Comparison of ENCODE assay signal across 10 cellular contexts in the genomic region with DNA sequence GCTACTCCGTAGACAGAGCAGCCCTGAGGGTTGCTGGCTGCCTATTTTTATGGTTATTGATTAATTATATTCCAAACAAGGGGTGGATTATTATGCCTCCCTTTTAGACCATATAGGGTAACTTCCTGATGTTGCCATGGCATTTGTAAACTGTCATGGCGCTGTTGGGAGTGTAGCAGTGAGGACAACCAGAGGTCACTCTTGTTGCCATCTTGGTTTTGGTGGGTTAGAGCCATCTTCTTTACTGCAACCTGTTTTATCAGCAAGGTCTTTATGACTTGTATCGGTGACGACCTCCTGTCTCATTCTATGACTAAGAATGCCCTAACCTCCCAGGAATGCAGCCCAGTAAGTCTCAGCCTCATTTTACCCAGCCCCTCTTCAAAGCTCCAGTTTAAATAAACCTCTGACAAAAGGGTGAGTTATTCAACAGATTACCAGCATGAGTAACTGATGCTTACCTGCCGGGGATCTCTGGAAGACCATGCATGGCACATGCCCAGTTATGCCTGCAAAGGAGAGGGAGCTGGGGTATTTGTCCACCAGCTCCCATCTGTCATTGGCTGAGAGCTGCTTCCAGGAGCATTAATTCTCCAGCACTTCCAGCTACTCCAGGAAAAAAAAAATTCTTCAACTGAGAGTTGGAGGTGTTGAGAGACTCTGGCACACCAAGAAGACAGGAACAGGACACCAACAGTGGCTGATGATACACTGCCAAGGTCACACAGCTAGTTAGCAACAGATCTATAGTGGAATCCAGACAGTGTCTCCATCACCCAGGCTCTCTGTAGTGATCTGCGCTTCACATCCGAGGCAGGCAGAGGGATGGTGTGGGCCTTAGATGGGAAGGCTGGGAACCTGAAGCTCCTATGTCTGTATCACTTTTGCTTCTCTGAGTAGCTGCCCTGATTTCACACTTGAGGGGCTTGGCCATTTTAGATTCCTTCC. TPM values are rescaled to one million over a fixed set of nuclear protein-coding genes. Genes with fewer than 3 reads are reported as not detected.
DNase-seq lines count a peak whose midpoint lies in the region; ATAC-seq, FAIRE-seq and TF ChIP-seq lines count a peak whose summit lies in the region.
"Had no signal": no experiment of that assay in that cellular context is flagged by ENCODE, and none has a peak within 500 bp of the region (broad histone marks: within the 10 kb centered on the region; RNA-seq: fewer than 3 reads in every experiment).

No MANE protein-coding gene starts in this region.

- TF ChIP-seq POLR2A in GM12891 (IDR thresholded peaks at IDR 0.05; ENCODE audit: low read depth, low read length) = no peak
- no peak for TF ChIP-seq POLR2A in testis (IDR thresholded peaks at IDR 0.05)

- peaks cover 53% of the 10 kb centered on the region for H3K36me3 ChIP-seq in MG63
- no peaks in the 10 kb centered on the region for H3K36me3 ChIP-seq in testis (ENCODE audit: low read depth, missing control alignments)

- no peak for DNase-seq in GM12891 (ENCODE audit: insufficient read length, low spot score)
- DNase-seq in RCC 7860 (ENCODE audit: low spot score) = peak; percentile 90
- DNase-seq in epithelial cell of prostate (ENCODE audit: low read depth, low spot score) = peak; percentile 85
- DNase-seq in non-pigmented ciliary epithelial cell (ENCODE audit: low read depth) = peak; percentile 47
- DNase-seq in MG63 = no peak
- DNase-seq in nephron progenitor cell = no peak
- DNase-seq in testis = no peak
- DNase-seq: NCI-H1048 had no signal

- H3K36me3 Mint-ChIP-seq in nephron progenitor cell (ENCODE audit: low read depth) = no peaks in the 10 kb centered on the region

- ATAC-seq in HG03432 (IDR thresholded peaks at IDR 0.05; ENCODE audit: unreplicated experiment) = no peak

- H3K9me3 Mint-ChIP-seq in nephron progenitor cell = peaks cover 4% of the 10 kb centered on the region

- peak overlapping the region; percentile 97 for H3K27ac ChIP-seq in epithelial cell of prostate
- no peak overlapping the region for H3K27ac ChIP-seq in testis

- H3K4me3 ChIP-seq in MG63 = no peak overlapping the region
- no peak overlapping the region for H3K4me3 ChIP-seq in testis
- H3K4me3 ChIP-seq: ascending aorta had no signal

- H3K9me3 ChIP-seq in MG63 = peaks cover 9% of the 10 kb centered on the region; the same call in 1 of the 2 replicates
- no peaks in the 10 kb centered on the region for H3K9me3 ChIP-seq in testis
- H3K9me3 ChIP-seq: ascending aorta had no signal

- H3K4me1 Mint-ChIP-seq in nephron progenitor cell = no peaks in the 10 kb centered on the region

- H3K27me3 ChIP-seq in MG63 (0 out of 2 replicates have a peak, but pooled peaks cover 3% of the 10 kb centered on the region), testis (no peaks in the 10 kb centered on the region)
- H3K27me3 ChIP-seq: ascending aorta had no signal

- H3K4me3 Mint-ChIP-seq in nephron progenitor cell = no peak overlapping the region

- WGBS in testis, 2 donors = 82 to 88% methylated on average over 7 of the region's 7 CpGs

- TF ChIP-seq CTCF in nephron progenitor cell (IDR thresholded peaks at IDR 0.05) (no peak), testis (IDR thresholded peaks at IDR 0.05) (no peak)

- H3K27me3 Mint-ChIP-seq in nephron progenitor cell (ENCODE audit: low read depth, poor library complexity) = peaks cover 8% of the 10 kb centered on the region

- intact Hi-C loops in testis (cut with DNase I; ENCODE audit: low total_unique reads) = loop anchor here (5.0 kb wide), 2 partner anchors 128 to 183 kb away; no protein-coding TSS in a partner anchor

- H3K4me1 ChIP-seq in testis = peaks cover 4% of the 10 kb centered on the region

- FAIRE-seq in GM12891 (lab: Jason Lieb, UNC) (no peak), RCC 7860 (lab: Jason Lieb, UNC) (peak; percentile 79)

- H3K27ac Mint-ChIP-seq in nephron progenitor cell = no peak overlapping the region

TF ChIP-seq in GM12891, 5 proteins besides CTCF, POLR2A, EP300 and RAD21:
- TF ChIP-seq PAX5 (IDR thresholded peaks at IDR 0.05; ENCODE audit: insufficient read depth, low read length, severe bottlenecking) (no peak), POU2F2 (IDR thresholded peaks at IDR 0.05; ENCODE audit: low read depth, low read length) (no peak), POLR2AphosphoS5 (IDR thresholded peaks at IDR 0.05; ENCODE audit: low read depth, low read length) (peak; percentile 68; the same call in 1 of the 2 replicates)

RNA-seq across cellular contexts. Expression of a gene that starts 36.6 kb away (rescaled TPM):
- polyA plus RNA-seq in GM12891 (2012; ENCODE audit: low read depth, missing spikeins) = 39.6 TPM
- total RNA-seq in MG63 (2014; rRNA removed; shearing (Covaris generic); ENCODE audit: low replicate concordance) = 0.33 and 0.44 TPM in 2 replicates
- under 1 TPM; 0.31 to 0.87 TPM for total RNA-seq in testis
- polyA plus RNA-seq in testis (ENCODE audit: insufficient read depth, low read depth, low replicate concordance) = 2.3 TPM

RNA-seq across cellular contexts. Expression of a gene that starts 51.6 kb away (rescaled TPM):
- polyA plus RNA-seq in GM12891 (2012; ENCODE audit: low read depth, missing spikeins) = 20.9 TPM
- total RNA-seq in MG63 (2014; rRNA removed; shearing (Covaris generic); ENCODE audit: low replicate concordance) = 26.1 and 40.9 TPM in 2 replicates
- total RNA-seq in testis = 10 to 100 TPM; 68.6 to 70.7 TPM
- polyA plus RNA-seq in testis (ENCODE audit: insufficient read depth, low read depth, low replicate concordance) = 41.4 TPM

Comparison
In these comparisons a context has a peak if more than half of its experiments do, and no peak if none do; other contexts are left out.
1. DNase-seq: peak in RCC 7860 (single experiment), epithelial cell of prostate (single experiment) and non-pigmented ciliary epithelial cell (single experiment); none in GM12891 (single experiment), MG63 (single experiment), nephron progenitor cell (single experiment) and testis (single experiment).